Comparison of ENCODE assay signal across 21 cellular contexts in the genomic region with DNA sequence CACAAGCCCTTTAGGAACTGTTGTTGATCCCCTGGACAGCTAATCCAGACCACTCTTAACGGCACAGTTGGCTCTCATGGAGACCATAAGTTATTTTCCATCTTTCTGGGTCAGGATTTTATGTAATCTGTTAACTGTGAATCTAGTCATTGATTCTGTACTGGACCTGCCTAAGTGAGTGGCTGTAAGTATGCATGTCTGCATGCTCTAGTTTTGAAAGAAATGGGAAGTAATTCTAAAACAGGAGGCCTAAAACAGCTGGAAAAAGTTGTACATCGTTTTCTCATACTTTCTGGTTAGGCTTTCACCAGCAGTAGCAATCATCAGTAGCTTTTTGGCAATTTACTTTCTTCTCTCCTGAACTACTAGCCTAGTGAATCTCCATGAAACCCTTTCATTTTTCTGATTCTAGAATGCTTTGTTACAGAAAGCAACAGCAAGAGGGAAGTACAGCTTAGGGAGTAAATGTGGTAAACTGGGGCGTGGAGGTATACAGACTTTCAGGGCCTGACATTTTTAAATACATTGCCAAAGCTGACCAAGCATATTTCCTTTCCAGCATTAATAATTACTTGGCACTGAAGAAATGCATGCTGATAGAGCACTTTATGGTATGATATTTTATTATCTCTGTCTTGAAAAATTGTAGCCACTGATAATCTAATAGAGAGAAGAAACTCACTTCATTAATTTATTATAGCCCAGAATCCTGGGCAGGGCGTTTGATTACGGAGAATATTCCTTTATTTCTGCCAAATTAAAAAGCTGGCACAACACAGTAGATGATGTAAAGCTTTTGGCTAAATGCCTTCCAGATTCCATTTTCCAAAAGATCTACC.
A peak's percentile ranks its signal among the peaks of the same experiment; 100 is the strongest.
DNase-seq lines count a peak whose midpoint lies in the region; ATAC-seq, FAIRE-seq and TF ChIP-seq lines count a peak whose summit lies in the region.
"Had no signal": no experiment of that assay in that cellular context is flagged by ENCODE, and none has a peak within 500 bp of the region (broad histone marks: within the 10 kb centered on the region; RNA-seq: fewer than 3 reads in every experiment).

No MANE protein-coding gene starts in this region.

- FAIRE-seq in GM12891 (lab: Jason Lieb, UNC): peak; percentile 43
- FAIRE-seq: islet of Langerhans, small intestine had no signal

- peaks cover 19% of the 10 kb centered on the region for H3K4me1 Mint-ChIP-seq in nephron
- H3K4me1 Mint-ChIP-seq in CD4-positive, alpha-beta T cell (ENCODE audit: low read depth): no peaks in the 10 kb centered on the region
- H3K4me1 Mint-ChIP-seq: central memory CD8-positive, alpha-beta T cell had no signal

- TF ChIP-seq POLR2A in GM12891 (IDR thresholded peaks at IDR 0.05; ENCODE audit: low read depth, low read length): no peak

- H3K9me3 ChIP-seq in SK-N-MC (ENCODE audit: low read depth, low read length): no peaks in the 10 kb centered on the region
- no peaks in the 10 kb centered on the region for H3K9me3 ChIP-seq in CD4-positive, alpha-beta T cell (ENCODE audit: control insufficient read depth, low read length)
- H3K9me3 ChIP-seq: mucosa of descending colon, uterus had no signal

- intact Hi-C loops in CD4-positive, alpha-beta T cell (cut with DNase I, micrococcal nuclease): no loop called here

- POLR2A ChIA-PET in CD4-positive, alpha-beta T cell (lab: Charles Lee): no interaction called here

- H3K9ac ChIP-seq in SK-N-MC (ENCODE audit: insufficient read length): peak overlapping the region; percentile 56
- H3K9ac ChIP-seq: parathyroid adenoma had no signal

- H3K27me3 ChIP-seq in CD4-positive, alpha-beta T cell (ENCODE audit: control insufficient read depth, insufficient read depth, low read length): no peaks in the 10 kb centered on the region
- H3K27me3 ChIP-seq: uterus had no signal

- no peaks in the 10 kb centered on the region for H3K36me3 Mint-ChIP-seq in nephron (ENCODE audit: low read depth)
- H3K36me3 Mint-ChIP-seq in CD4-positive, alpha-beta T cell (ENCODE audit: low read depth): no peaks in the 10 kb centered on the region
- H3K36me3 Mint-ChIP-seq: CD8-positive, alpha-beta T cell had no signal

- H3K27ac ChIP-seq in SK-N-MC: peak overlapping the region; percentile 84
- H3K27ac ChIP-seq in CD4-positive, alpha-beta T cell (ENCODE audit: low read depth, low read length): no peak overlapping the region
- H3K27ac ChIP-seq: parathyroid adenoma, uterus had no signal

- CTCF ChIA-PET in CD4-positive, alpha-beta T cell (lab: Charles Lee): no interaction called here

- ATAC-seq in HG03354 (IDR thresholded peaks at IDR 0.05; ENCODE audit: poor library complexity, severe bottlenecking, unreplicated experiment): peak; percentile 65
- ATAC-seq in CD4-positive, alpha-beta T cell (ENCODE audit: poor library complexity): no peak
- ATAC-seq: CD8-positive, alpha-beta T cell; mucosa of descending colon; stimulated activated naive CD8-positive, alpha-beta T cell treated with anti-CD3 and anti-CD28 coated beads, Interleukin-15, Interleukin-2, amounts not matched to agents 100 U/mL and 50 U/mL, for 24 hours had no signal

- peak overlapping the region; percentile 48 for H3K4me3 ChIP-seq in SK-N-MC
- H3K4me3 ChIP-seq: mucosa of descending colon, uterus had no signal

- TF ChIP-seq CTCF in nephron (IDR thresholded peaks at IDR 0.05; ENCODE audit: unreplicated experiment in 3 of 3): no peak
- no peak for TF ChIP-seq CTCF in CD4-positive, alpha-beta T cell (IDR thresholded peaks at IDR 0.05)

- no peak overlapping the region for H3K4me3 Mint-ChIP-seq in nephron
- H3K4me3 Mint-ChIP-seq in CD4-positive, alpha-beta T cell: no peak overlapping the region
- H3K4me3 Mint-ChIP-seq: activated T-cell treated with anti-CD3 and anti-CD28 coated beads, Interleukin-2, amount 50 U/mL, for 24 hours; CD8-positive, alpha-beta T cell; central memory CD8-positive, alpha-beta T cell had no signal

- peaks cover 12% of the 10 kb centered on the region for H3K9me3 Mint-ChIP-seq in nephron
- peaks cover 3% of the 10 kb centered on the region for H3K9me3 Mint-ChIP-seq in CD4-positive, alpha-beta T cell
- H3K9me3 Mint-ChIP-seq: central memory CD8-positive, alpha-beta T cell had no signal

- H3K27ac Mint-ChIP-seq in nephron: peak overlapping the region; percentile 46 to 95 (median 89)
- no peak overlapping the region for H3K27ac Mint-ChIP-seq in CD4-positive, alpha-beta T cell
- H3K27ac Mint-ChIP-seq: activated T-cell treated with anti-CD3 and anti-CD28 coated beads, Interleukin-2, amount 50 U/mL, for 24 hours; CD8-positive, alpha-beta T cell had no signal

- DNase-seq in GM12891 (ENCODE audit: insufficient read length, low spot score): no peak
- no peak for DNase-seq in SK-N-MC (ENCODE audit: low read depth, low spot score)
- no peak for DNase-seq in CD4-positive, alpha-beta T cell
- DNase-seq in stimulated activated CD4-positive, alpha-beta T cell treated with anti-CD3 and anti-CD28 coated beads, Interleukin-4, amount 100 ng/mL, for 24 hours: no peak
- no peak for DNase-seq in NCI-H2029 treated with DMSO at 0.1 percent for 48 hours (lab: John Stamatoyannopoulos, UW)
- DNase-seq: activated CD4-positive, alpha-beta T cell treated with anti-CD3 and anti-CD28 coated beads, Interleukin-2, amount 50 U/mL, for 1 hour; activated T-cell treated with anti-CD3 and anti-CD28 coated beads, Interleukin-2, amount 50 U/mL, for 24 hours; CD8-positive, alpha-beta T cell; mucosa of descending colon; NCI-H187 treated with DMSO at 0.1 percent for 48 hours; NCI-H774; SHP77 treated with DMSO at 0.1 percent for 48 hours; small intestine; stimulated activated naive CD8-positive, alpha-beta T cell treated with anti-CD3 and anti-CD28 coated beads, Interleukin-15, Interleukin-2, amounts not matched to agents 100 U/mL and 50 U/mL, for 24 hours; T1000; uterus had no signal

- H3K36me3 ChIP-seq in SK-N-MC (ENCODE audit: insufficient read depth, low read length): no peaks in the 10 kb centered on the region
- H3K36me3 ChIP-seq: uterus had no signal

- peaks cover 3% of the 10 kb centered on the region for H3K27me3 Mint-ChIP-seq in nephron (ENCODE audit: low read depth)
- H3K27me3 Mint-ChIP-seq in CD4-positive, alpha-beta T cell: no peaks in the 10 kb centered on the region
- H3K27me3 Mint-ChIP-seq: activated T-cell treated with anti-CD3 and anti-CD28 coated beads, Interleukin-2, amount 50 U/mL, for 24 hours had no signal

TF ChIP-seq in GM12891, 5 proteins besides CTCF, POLR2A, EP300 and RAD21:
- TF ChIP-seq SPI1 (IDR thresholded peaks at IDR 0.05; ENCODE audit: low read depth, low read length): no peak
- no peak for TF ChIP-seq POU2F2 (IDR thresholded peaks at IDR 0.05; ENCODE audit: low read depth, low read length)
- no peak for TF ChIP-seq TAF1 (IDR thresholded peaks at IDR 0.05; ENCODE audit: low read depth, low read length)
- TF ChIP-seq POLR2AphosphoS5 (IDR thresholded peaks at IDR 0.05; ENCODE audit: low read depth, low read length): no peak
- no peak for TF ChIP-seq PAX5 (IDR thresholded peaks at IDR 0.05; ENCODE audit: insufficient read depth, low read length, severe bottlenecking)
